ENCODE assay signal across 17 cellular contexts in genomic region chr16:55491691-55492090, GRCh38. TPM values are rescaled to one million over a fixed set of nuclear protein-coding genes. Genes with fewer than 3 reads are reported as not detected.
"Had no signal": no experiment of that assay in that cellular context is flagged by ENCODE, and none has a peak within 500 bp of the region (broad histone marks: within the 10 kb centered on the region; RNA-seq: fewer than 3 reads in every experiment).

No MANE protein-coding gene starts in this region.

- ATAC-seq: activated CD8-positive, alpha-beta T cell treated with anti-CD3 and anti-CD28 coated beads for 36 hours; activated T-cell treated with anti-CD3 and anti-CD28 coated beads, Interleukin-2, amount 50 U/mL, for 4 hours; left colon; naive thymus-derived CD8-positive, alpha-beta T cell had no signal

- H3K4me1 Mint-ChIP-seq: central memory CD8-positive, alpha-beta T cell had no signal

- H3K4me3 Mint-ChIP-seq: activated CD8-positive, alpha-beta T cell treated with anti-CD3 and anti-CD28 coated beads for 36 hours; activated naive CD4-positive, alpha-beta T cell treated with anti-CD3 and anti-CD28 coated beads for 36 hours; activated T-cell treated with anti-CD3 and anti-CD28 coated beads, Interleukin-2, amount 50 U/mL, for 4 hours; brain; central memory CD8-positive, alpha-beta T cell; naive thymus-derived CD8-positive, alpha-beta T cell had no signal

- DNase-seq: activated CD4-positive, alpha-beta T cell treated with anti-CD3 and anti-CD28 coated beads for 48 hours; activated CD8-positive, alpha-beta T cell treated with anti-CD3 and anti-CD28 coated beads for 36 hours; activated naive CD4-positive, alpha-beta T cell treated with anti-CD3 and anti-CD28 coated beads for 36 hours; activated T-cell treated with anti-CD3 and anti-CD28 coated beads, Interleukin-2, amount 50 U/mL, for 4 hours; cortex of kidney; effector CD4-positive, alpha-beta T cell; left colon; spleen; stimulated activated naive CD4-positive, alpha-beta T cell had no signal

- H3K27me3 Mint-ChIP-seq: brain had no signal

- H3K36me3 Mint-ChIP-seq: naive thymus-derived CD8-positive, alpha-beta T cell had no signal

- H3K27ac Mint-ChIP-seq: activated CD8-positive, alpha-beta T cell treated with anti-CD3 and anti-CD28 coated beads for 36 hours; activated naive CD4-positive, alpha-beta T cell treated with anti-CD3 and anti-CD28 coated beads for 36 hours; brain; naive thymus-derived CD8-positive, alpha-beta T cell had no signal

- H3K9me3 ChIP-seq: spleen, tibial artery had no signal

- H3K9me3 Mint-ChIP-seq: activated CD8-positive, alpha-beta T cell treated with anti-CD3 and anti-CD28 coated beads for 36 hours; activated naive CD4-positive, alpha-beta T cell treated with anti-CD3 and anti-CD28 coated beads for 36 hours; activated T-cell treated with anti-CD3 and anti-CD28 coated beads, Interleukin-2, amount 50 U/mL, for 4 hours; central memory CD8-positive, alpha-beta T cell had no signal

- H3K27ac ChIP-seq: hepatocyte, parathyroid adenoma, SK-N-MC, tibial artery had no signal

- H3K9ac ChIP-seq: parathyroid adenoma had no signal

- H3K4me3 ChIP-seq: hepatocyte, SK-N-MC, spleen, tibial artery had no signal

- H3K27me3 ChIP-seq: hepatocyte, tibial artery had no signal

RNA-seq across cellular contexts. Expression of gene MMP2, which starts 12.7 kb away (rescaled TPM):
- total RNA-seq: activated CD8-positive, alpha-beta T cell treated with anti-CD3 and anti-CD28 coated beads for 36 hours; activated naive CD4-positive, alpha-beta T cell treated with anti-CD3 and anti-CD28 coated beads for 36 hours; T-helper 2 cell treated with Interferon-gamma antibody and Interleukin-4, amounts not matched to agents 100 ng/mL and 5 ng/mL, for 36 hours had no signal
- polyA plus RNA-seq: naive thymus-derived CD8-positive, alpha-beta T cell had no signal

RNA-seq across cellular contexts. Expression of gene LPCAT2, which starts 17.2 kb away (rescaled TPM):
- polyA plus RNA-seq: naive thymus-derived CD8-positive, alpha-beta T cell had no signal
